Comparison of ENCODE assay signal across 1 cellular context in genomic region chr6:133034509-133035206, GRCh38.
TF ChIP-seq lines count a peak whose summit lies in the region.

No MANE protein-coding gene starts in this region.

TF ChIP-seq in HepG2, 621 proteins besides CTCF, POLR2A, EP300 and RAD21 (continued from another document and continues in another):
- TF ChIP-seq, protein P1, sequence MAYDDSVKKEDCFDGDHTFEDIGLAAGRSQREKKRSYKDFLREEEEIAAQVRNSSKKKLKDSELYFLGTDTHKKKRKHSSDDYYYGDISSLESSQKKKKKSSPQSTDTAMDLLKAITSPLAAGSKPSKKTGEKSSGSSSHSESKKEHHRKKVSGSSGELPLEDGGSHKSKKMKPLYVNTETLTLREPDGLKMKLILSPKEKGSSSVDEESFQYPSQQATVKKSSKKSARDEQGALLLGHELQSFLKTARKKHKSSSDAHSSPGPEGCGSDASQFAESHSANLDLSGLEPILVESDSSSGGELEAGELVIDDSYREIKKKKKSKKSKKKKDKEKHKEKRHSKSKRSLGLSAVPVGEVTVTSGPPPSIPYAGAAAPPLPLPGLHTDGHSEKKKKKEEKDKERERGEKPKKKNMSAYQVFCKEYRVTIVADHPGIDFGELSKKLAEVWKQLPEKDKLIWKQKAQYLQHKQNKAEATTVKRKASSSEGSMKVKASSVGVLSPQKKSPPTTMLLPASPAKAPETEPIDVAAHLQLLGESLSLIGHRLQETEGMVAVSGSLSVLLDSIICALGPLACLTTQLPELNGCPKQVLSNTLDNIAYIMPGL (CRISPR knock-in tag; IDR thresholded peaks at IDR 0.05; ENCODE audit: borderline replicate concordance in 1 of 2, low read depth in 1 of 2), result no peak; a peak in 2 of 4 replicates
- TF ChIP-seq ATF7 (IDR thresholded peaks at IDR 0.05) (no peak), ATF7 (CRISPR knock-in tag; IDR thresholded peaks at IDR 0.05) (no peak), SNAI1 (CRISPR knock-in tag; IDR thresholded peaks at IDR 0.05; ENCODE audit: borderline replicate concordance) (no peak), KLF6 (CRISPR knock-in tag; IDR thresholded peaks at IDR 0.05) (no peak), ZFP36L2 (CRISPR knock-in tag; IDR thresholded peaks at IDR 0.05) (no peak), ZNF296 (CRISPR knock-in tag; conservative IDR thresholded peaks at IDR 0.05) (no peak), HNRNPL (IDR thresholded peaks at IDR 0.05; ENCODE audit: low read depth, low read length) (no peak), MATR3 (CRISPR knock-in tag; IDR thresholded peaks at IDR 0.05) (no peak), SP2 (CRISPR knock-in tag; IDR thresholded peaks at IDR 0.05) (no peak), KMT2A (CRISPR knock-in tag; IDR thresholded peaks at IDR 0.05) (no peak), POGZ (CRISPR knock-in tag; IDR thresholded peaks at IDR 0.05) (peak; percentile 79), PHF8 (CRISPR knock-in tag; IDR thresholded peaks at IDR 0.05) (peak; percentile 29; the same call in 1 of the 2 replicates), SNAPC5 (CRISPR knock-in tag; IDR thresholded peaks at IDR 0.05; ENCODE audit: borderline replicate concordance) (no peak), CEBPG (CRISPR knock-in tag; IDR thresholded peaks at IDR 0.05) (peak; percentile 24), TSC22D2 (CRISPR knock-in tag; IDR thresholded peaks at IDR 0.05; ENCODE audit: borderline replicate concordance) (0 out of 2 replicates have a peak, but pooled peaks have one; percentile 28), KMT2B (CRISPR knock-in tag; IDR thresholded peaks at IDR 0.05) (no peak), ZNF12 (CRISPR knock-in tag; IDR thresholded peaks at IDR 0.05) (peak; percentile 81), ZNF615 (CRISPR knock-in tag; IDR thresholded peaks at IDR 0.05; ENCODE audit: borderline replicate concordance) (no peak), KDM6A (CRISPR knock-in tag; IDR thresholded peaks at IDR 0.05; ENCODE audit: low read depth) (peak; percentile 82), MYC (CRISPR knock-in tag; IDR thresholded peaks at IDR 0.05; ENCODE audit: borderline replicate concordance) (no peak), RXRB (CRISPR knock-in tag; IDR thresholded peaks at IDR 0.05; ENCODE audit: borderline replicate concordance) (peak; percentile 86), ZNF383 (CRISPR knock-in tag; IDR thresholded peaks at IDR 0.05; ENCODE audit: borderline replicate concordance) (no peak), ZNF124 (CRISPR knock-in tag; IDR thresholded peaks at IDR 0.05) (peak; percentile 35; the same call in 1 of the 2 replicates), ZNF510 (CRISPR knock-in tag; IDR thresholded peaks at IDR 0.05; ENCODE audit: low read depth) (no peak), POLR2G (IDR thresholded peaks at IDR 0.05; ENCODE audit: low read depth, low read length) (peak; percentile 47; the same call in 1 of the 2 replicates), NR2F1 (CRISPR knock-in tag; IDR thresholded peaks at IDR 0.05) (peak in 1 of 2 experiments; percentile 36; a peak in 2 of 4 replicates), ZBTB42 (CRISPR knock-in tag; IDR thresholded peaks at IDR 0.05) (no peak), SYNCRIP (IDR thresholded peaks at IDR 0.05; ENCODE audit: insufficient read depth, low read depth, low read length) (no peak), ZNF775 (CRISPR knock-in tag; IDR thresholded peaks at IDR 0.05; ENCODE audit: borderline replicate concordance) (no peak), ZNF512B (CRISPR knock-in tag; IDR thresholded peaks at IDR 0.05; ENCODE audit: borderline replicate concordance) (0 out of 2 replicates have a peak, but pooled peaks have one; percentile 38), SNAPC2 (CRISPR knock-in tag; IDR thresholded peaks at IDR 0.05) (0 out of 2 replicates have a peak, but pooled peaks have one; percentile 66), ZNF331 (CRISPR knock-in tag; IDR thresholded peaks at IDR 0.05) (peak; percentile 53; the same call in 1 of the 2 replicates), FOXJ3 (CRISPR knock-in tag; IDR thresholded peaks at IDR 0.05; ENCODE audit: borderline replicate concordance) (peak; percentile 95; the same call in 1 of the 2 replicates), ARID3A (IDR thresholded peaks at IDR 0.05; ENCODE audit: low read depth, low read length) (peak; percentile 78)
- TF ChIP-seq, protein P2, sequence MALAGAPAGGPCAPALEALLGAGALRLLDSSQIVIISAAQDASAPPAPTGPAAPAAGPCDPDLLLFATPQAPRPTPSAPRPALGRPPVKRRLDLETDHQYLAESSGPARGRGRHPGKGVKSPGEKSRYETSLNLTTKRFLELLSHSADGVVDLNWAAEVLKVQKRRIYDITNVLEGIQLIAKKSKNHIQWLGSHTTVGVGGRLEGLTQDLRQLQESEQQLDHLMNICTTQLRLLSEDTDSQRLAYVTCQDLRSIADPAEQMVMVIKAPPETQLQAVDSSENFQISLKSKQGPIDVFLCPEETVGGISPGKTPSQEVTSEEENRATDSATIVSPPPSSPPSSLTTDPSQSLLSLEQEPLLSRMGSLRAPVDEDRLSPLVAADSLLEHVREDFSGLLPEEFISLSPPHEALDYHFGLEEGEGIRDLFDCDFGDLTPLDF (CRISPR knock-in tag; IDR thresholded peaks at IDR 0.05), result no peak
- TF ChIP-seq, protein P3, sequence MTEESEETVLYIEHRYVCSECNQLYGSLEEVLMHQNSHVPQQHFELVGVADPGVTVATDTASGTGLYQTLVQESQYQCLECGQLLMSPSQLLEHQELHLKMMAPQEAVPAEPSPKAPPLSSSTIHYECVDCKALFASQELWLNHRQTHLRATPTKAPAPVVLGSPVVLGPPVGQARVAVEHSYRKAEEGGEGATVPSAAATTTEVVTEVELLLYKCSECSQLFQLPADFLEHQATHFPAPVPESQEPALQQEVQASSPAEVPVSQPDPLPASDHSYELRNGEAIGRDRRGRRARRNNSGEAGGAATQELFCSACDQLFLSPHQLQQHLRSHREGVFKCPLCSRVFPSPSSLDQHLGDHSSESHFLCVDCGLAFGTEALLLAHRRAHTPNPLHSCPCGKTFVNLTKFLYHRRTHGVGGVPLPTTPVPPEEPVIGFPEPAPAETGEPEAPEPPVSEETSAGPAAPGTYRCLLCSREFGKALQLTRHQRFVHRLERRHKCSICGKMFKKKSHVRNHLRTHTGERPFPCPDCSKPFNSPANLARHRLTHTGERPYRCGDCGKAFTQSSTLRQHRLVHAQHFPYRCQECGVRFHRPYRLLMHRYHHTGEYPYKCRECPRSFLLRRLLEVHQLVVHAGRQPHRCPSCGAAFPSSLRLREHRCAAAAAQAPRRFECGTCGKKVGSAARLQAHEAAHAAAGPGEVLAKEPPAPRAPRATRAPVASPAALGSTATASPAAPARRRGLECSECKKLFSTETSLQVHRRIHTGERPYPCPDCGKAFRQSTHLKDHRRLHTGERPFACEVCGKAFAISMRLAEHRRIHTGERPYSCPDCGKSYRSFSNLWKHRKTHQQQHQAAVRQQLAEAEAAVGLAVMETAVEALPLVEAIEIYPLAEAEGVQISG (CRISPR knock-in tag; IDR thresholded peaks at IDR 0.05), result no peak
- TF ChIP-seq, protein P4, sequence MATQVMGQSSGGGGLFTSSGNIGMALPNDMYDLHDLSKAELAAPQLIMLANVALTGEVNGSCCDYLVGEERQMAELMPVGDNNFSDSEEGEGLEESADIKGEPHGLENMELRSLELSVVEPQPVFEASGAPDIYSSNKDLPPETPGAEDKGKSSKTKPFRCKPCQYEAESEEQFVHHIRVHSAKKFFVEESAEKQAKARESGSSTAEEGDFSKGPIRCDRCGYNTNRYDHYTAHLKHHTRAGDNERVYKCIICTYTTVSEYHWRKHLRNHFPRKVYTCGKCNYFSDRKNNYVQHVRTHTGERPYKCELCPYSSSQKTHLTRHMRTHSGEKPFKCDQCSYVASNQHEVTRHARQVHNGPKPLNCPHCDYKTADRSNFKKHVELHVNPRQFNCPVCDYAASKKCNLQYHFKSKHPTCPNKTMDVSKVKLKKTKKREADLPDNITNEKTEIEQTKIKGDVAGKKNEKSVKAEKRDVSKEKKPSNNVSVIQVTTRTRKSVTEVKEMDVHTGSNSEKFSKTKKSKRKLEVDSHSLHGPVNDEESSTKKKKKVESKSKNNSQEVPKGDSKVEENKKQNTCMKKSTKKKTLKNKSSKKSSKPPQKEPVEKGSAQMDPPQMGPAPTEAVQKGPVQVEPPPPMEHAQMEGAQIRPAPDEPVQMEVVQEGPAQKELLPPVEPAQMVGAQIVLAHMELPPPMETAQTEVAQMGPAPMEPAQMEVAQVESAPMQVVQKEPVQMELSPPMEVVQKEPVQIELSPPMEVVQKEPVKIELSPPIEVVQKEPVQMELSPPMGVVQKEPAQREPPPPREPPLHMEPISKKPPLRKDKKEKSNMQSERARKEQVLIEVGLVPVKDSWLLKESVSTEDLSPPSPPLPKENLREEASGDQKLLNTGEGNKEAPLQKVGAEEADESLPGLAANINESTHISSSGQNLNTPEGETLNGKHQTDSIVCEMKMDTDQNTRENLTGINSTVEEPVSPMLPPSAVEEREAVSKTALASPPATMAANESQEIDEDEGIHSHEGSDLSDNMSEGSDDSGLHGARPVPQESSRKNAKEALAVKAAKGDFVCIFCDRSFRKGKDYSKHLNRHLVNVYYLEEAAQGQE (IDR thresholded peaks at IDR 0.05; ENCODE audit: borderline replicate concordance in 1 of 2, low read depth in 1 of 2, low read length in 2 of 2), result peak in 1 of 2 experiments; percentile 68; a peak in 1 of 4 replicates
- TF ChIP-seq, protein P5, sequence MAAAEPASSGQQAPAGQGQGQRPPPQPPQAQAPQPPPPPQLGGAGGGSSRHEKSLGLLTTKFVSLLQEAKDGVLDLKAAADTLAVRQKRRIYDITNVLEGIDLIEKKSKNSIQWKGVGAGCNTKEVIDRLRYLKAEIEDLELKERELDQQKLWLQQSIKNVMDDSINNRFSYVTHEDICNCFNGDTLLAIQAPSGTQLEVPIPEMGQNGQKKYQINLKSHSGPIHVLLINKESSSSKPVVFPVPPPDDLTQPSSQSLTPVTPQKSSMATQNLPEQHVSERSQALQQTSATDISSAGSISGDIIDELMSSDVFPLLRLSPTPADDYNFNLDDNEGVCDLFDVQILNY (CRISPR knock-in tag; conservative IDR thresholded peaks at IDR 0.05), result no peak
- TF ChIP-seq, protein P6, sequence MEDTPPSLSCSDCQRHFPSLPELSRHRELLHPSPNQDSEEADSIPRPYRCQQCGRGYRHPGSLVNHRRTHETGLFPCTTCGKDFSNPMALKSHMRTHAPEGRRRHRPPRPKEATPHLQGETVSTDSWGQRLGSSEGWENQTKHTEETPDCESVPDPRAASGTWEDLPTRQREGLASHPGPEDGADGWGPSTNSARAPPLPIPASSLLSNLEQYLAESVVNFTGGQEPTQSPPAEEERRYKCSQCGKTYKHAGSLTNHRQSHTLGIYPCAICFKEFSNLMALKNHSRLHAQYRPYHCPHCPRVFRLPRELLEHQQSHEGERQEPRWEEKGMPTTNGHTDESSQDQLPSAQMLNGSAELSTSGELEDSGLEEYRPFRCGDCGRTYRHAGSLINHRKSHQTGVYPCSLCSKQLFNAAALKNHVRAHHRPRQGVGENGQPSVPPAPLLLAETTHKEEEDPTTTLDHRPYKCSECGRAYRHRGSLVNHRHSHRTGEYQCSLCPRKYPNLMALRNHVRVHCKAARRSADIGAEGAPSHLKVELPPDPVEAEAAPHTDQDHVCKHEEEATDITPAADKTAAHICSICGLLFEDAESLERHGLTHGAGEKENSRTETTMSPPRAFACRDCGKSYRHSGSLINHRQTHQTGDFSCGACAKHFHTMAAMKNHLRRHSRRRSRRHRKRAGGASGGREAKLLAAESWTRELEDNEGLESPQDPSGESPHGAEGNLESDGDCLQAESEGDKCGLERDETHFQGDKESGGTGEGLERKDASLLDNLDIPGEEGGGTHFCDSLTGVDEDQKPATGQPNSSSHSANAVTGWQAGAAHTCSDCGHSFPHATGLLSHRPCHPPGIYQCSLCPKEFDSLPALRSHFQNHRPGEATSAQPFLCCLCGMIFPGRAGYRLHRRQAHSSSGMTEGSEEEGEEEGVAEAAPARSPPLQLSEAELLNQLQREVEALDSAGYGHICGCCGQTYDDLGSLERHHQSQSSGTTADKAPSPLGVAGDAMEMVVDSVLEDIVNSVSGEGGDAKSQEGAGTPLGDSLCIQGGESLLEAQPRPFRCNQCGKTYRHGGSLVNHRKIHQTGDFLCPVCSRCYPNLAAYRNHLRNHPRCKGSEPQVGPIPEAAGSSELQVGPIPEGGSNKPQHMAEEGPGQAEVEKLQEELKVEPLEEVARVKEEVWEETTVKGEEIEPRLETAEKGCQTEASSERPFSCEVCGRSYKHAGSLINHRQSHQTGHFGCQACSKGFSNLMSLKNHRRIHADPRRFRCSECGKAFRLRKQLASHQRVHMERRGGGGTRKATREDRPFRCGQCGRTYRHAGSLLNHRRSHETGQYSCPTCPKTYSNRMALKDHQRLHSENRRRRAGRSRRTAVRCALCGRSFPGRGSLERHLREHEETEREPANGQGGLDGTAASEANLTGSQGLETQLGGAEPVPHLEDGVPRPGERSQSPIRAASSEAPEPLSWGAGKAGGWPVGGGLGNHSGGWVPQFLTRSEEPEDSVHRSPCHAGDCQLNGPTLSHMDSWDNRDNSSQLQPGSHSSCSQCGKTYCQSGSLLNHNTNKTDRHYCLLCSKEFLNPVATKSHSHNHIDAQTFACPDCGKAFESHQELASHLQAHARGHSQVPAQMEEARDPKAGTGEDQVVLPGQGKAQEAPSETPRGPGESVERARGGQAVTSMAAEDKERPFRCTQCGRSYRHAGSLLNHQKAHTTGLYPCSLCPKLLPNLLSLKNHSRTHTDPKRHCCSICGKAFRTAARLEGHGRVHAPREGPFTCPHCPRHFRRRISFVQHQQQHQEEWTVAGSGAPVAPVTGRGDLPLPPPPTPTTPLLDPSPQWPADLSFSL (CRISPR knock-in tag; IDR thresholded peaks at IDR 0.05), result no peak
